In genomic region chr18:42814184-42814583, GRCh38 we compare ENCODE assay signal across 14 cellular contexts.
"Had no signal": no experiment of that assay in that cellular context is flagged by ENCODE, and none has a peak within 500 bp of the region (broad histone marks: within the 10 kb centered on the region; RNA-seq: fewer than 3 reads in every experiment).

No MANE protein-coding gene starts in this region.

- H3K27ac ChIP-seq: RWPE1 had no signal

- DNase-seq: KBM-7, NCI-H1092, NCI-H1436, NCI-H2029, NCI-H2081 treated with DMSO at 0.1 percent for 48 hours, NCI-H2171, NCI-H226, NCI-H446, NCI-H510A, NCI-H524 treated with DMSO at 0.1 percent for 48 hours, NCI-H774, T-helper 1 cell had no signal

- ATAC-seq: SK-N-SH treated with all-trans-retinoic acid at 6 μM for 48 hours had no signal
